In genomic region chr1:23899070-23899469, GRCh38 we compare ENCODE assay signal across 2 cellular contexts.
TF ChIP-seq lines count a peak whose summit lies in the region.

No MANE protein-coding gene starts in this region.

TF ChIP-seq in GM12891, 5 proteins besides CTCF, POLR2A, EP300 and RAD21 (continued from another document):
- TF ChIP-seq SPI1 (IDR thresholded peaks at IDR 0.05; ENCODE audit: low read depth, low read length) (no peak), POLR2AphosphoS5 (IDR thresholded peaks at IDR 0.05; ENCODE audit: low read depth, low read length) (no peak), PAX5 (IDR thresholded peaks at IDR 0.05; ENCODE audit: insufficient read depth, low read length, severe bottlenecking) (no peak), TAF1 (IDR thresholded peaks at IDR 0.05; ENCODE audit: low read depth, low read length) (no peak)

TF ChIP-seq in GM12878, 131 proteins besides CTCF, POLR2A, EP300 and RAD21:
- TF ChIP-seq, protein P1, sequence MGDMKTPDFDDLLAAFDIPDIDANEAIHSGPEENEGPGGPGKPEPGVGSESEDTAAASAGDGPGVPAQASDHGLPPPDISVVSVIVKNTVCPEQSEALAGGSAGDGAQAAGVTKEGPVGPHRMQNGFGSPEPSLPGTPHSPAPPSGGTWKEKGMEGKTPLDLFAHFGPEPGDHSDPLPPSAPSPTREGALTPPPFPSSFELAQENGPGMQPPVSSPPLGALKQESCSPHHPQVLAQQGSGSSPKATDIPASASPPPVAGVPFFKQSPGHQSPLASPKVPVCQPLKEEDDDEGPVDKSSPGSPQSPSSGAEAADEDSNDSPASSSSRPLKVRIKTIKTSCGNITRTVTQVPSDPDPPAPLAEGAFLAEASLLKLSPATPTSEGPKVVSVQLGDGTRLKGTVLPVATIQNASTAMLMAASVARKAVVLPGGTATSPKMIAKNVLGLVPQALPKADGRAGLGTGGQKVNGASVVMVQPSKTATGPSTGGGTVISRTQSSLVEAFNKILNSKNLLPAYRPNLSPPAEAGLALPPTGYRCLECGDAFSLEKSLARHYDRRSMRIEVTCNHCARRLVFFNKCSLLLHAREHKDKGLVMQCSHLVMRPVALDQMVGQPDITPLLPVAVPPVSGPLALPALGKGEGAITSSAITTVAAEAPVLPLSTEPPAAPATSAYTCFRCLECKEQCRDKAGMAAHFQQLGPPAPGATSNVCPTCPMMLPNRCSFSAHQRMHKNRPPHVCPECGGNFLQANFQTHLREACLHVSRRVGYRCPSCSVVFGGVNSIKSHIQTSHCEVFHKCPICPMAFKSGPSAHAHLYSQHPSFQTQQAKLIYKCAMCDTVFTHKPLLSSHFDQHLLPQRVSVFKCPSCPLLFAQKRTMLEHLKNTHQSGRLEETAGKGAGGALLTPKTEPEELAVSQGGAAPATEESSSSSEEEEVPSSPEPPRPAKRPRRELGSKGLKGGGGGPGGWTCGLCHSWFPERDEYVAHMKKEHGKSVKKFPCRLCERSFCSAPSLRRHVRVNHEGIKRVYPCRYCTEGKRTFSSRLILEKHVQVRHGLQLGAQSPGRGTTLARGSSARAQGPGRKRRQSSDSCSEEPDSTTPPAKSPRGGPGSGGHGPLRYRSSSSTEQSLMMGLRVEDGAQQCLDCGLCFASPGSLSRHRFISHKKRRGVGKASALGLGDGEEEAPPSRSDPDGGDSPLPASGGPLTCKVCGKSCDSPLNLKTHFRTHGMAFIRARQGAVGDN (IDR thresholded peaks at IDR 0.05) = peak; percentile 73; the same call in 1 of the 2 replicates
- TF ChIP-seq CREM (IDR thresholded peaks at IDR 0.05; ENCODE audit: low read depth) (peak; percentile 37; the same call in 1 of the 2 replicates), YY1 (IDR thresholded peaks at IDR 0.05; ENCODE audit: low read depth, low read length) (peak; percentile 58; the same call in 1 of the 2 replicates), BCL11A (IDR thresholded peaks at IDR 0.05; ENCODE audit: low read depth, low read length) (0 out of 2 replicates have a peak, but pooled peaks have one; percentile 45), CBFB (IDR thresholded peaks at IDR 0.05; ENCODE audit: low read depth) (peak; percentile 62; the same call in 1 of the 2 replicates), FOXM1 (IDR thresholded peaks at IDR 0.05; ENCODE audit: low read depth, low read length) (peak; percentile 48; the same call in 1 of the 2 replicates), BHLHE40 (IDR thresholded peaks at IDR 0.05; ENCODE audit: borderline replicate concordance in 1 of 2, low read depth in 2 of 2, low read length in 1 of 2) (peak in 1 of 2 experiments; percentile 47; a peak in 1 of 4 replicates), RUNX3 (IDR thresholded peaks at IDR 0.05; ENCODE audit: low read length) (peak; percentile 92), KAT2A (conservative IDR thresholded peaks at IDR 0.05; ENCODE audit: control insufficient read depth, low read depth, low read length) (no peak), FOXK2 (IDR thresholded peaks at IDR 0.05) (no peak), MEF2B (IDR thresholded peaks at IDR 0.05; ENCODE audit: partially characterized antibody, poor library complexity, severe bottlenecking) (no peak), NFIC (IDR thresholded peaks at IDR 0.05; ENCODE audit: low read depth, low read length) (peak; percentile 81), REST (IDR thresholded peaks at IDR 0.05; ENCODE audit: low read depth, low read length) (no peak), IKZF2 (IDR thresholded peaks at IDR 0.05) (no peak)
- TF ChIP-seq, protein P2, sequence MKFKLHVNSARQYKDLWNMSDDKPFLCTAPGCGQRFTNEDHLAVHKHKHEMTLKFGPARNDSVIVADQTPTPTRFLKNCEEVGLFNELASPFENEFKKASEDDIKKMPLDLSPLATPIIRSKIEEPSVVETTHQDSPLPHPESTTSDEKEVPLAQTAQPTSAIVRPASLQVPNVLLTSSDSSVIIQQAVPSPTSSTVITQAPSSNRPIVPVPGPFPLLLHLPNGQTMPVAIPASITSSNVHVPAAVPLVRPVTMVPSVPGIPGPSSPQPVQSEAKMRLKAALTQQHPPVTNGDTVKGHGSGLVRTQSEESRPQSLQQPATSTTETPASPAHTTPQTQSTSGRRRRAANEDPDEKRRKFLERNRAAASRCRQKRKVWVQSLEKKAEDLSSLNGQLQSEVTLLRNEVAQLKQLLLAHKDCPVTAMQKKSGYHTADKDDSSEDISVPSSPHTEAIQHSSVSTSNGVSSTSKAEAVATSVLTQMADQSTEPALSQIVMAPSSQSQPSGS (IDR thresholded peaks at IDR 0.05; ENCODE audit: low read length) = 0 out of 2 replicates have a peak, but pooled peaks have one; percentile 23
- TF ChIP-seq, protein P3, sequence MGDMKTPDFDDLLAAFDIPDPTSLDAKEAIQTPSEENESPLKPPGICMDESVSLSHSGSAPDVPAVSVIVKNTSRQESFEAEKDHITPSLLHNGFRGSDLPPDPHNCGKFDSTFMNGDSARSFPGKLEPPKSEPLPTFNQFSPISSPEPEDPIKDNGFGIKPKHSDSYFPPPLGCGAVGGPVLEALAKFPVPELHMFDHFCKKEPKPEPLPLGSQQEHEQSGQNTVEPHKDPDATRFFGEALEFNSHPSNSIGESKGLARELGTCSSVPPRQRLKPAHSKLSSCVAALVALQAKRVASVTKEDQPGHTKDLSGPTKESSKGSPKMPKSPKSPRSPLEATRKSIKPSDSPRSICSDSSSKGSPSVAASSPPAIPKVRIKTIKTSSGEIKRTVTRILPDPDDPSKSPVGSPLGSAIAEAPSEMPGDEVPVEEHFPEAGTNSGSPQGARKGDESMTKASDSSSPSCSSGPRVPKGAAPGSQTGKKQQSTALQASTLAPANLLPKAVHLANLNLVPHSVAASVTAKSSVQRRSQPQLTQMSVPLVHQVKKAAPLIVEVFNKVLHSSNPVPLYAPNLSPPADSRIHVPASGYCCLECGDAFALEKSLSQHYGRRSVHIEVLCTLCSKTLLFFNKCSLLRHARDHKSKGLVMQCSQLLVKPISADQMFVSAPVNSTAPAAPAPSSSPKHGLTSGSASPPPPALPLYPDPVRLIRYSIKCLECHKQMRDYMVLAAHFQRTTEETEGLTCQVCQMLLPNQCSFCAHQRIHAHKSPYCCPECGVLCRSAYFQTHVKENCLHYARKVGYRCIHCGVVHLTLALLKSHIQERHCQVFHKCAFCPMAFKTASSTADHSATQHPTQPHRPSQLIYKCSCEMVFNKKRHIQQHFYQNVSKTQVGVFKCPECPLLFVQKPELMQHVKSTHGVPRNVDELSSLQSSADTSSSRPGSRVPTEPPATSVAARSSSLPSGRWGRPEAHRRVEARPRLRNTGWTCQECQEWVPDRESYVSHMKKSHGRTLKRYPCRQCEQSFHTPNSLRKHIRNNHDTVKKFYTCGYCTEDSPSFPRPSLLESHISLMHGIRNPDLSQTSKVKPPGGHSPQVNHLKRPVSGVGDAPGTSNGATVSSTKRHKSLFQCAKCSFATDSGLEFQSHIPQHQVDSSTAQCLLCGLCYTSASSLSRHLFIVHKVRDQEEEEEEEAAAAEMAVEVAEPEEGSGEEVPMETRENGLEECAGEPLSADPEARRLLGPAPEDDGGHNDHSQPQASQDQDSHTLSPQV (IDR thresholded peaks at IDR 0.05) = peak; percentile 65; the same call in 1 of the 2 replicates
- TF ChIP-seq, protein P4, sequence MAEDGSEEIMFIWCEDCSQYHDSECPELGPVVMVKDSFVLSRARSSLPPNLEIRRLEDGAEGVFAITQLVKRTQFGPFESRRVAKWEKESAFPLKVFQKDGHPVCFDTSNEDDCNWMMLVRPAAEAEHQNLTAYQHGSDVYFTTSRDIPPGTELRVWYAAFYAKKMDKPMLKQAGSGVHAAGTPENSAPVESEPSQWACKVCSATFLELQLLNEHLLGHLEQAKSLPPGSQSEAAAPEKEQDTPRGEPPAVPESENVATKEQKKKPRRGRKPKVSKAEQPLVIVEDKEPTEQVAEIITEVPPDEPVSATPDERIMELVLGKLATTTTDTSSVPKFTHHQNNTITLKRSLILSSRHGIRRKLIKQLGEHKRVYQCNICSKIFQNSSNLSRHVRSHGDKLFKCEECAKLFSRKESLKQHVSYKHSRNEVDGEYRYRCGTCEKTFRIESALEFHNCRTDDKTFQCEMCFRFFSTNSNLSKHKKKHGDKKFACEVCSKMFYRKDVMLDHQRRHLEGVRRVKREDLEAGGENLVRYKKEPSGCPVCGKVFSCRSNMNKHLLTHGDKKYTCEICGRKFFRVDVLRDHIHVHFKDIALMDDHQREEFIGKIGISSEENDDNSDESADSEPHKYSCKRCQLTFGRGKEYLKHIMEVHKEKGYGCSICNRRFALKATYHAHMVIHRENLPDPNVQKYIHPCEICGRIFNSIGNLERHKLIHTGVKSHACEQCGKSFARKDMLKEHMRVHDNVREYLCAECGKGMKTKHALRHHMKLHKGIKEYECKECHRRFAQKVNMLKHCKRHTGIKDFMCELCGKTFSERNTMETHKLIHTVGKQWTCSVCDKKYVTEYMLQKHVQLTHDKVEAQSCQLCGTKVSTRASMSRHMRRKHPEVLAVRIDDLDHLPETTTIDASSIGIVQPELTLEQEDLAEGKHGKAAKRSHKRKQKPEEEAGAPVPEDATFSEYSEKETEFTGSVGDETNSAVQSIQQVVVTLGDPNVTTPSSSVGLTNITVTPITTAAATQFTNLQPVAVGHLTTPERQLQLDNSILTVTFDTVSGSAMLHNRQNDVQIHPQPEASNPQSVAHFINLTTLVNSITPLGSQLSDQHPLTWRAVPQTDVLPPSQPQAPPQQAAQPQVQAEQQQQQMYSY (CRISPR knock-in tag; IDR thresholded peaks at IDR 0.05) = no peak
